Comparison of ENCODE assay signal across 8 cellular contexts in genomic region chr4:185005209-185005819, GRCh38. TPM values are rescaled to one million over a fixed set of nuclear protein-coding genes. Genes with fewer than 3 reads are reported as not detected.
DNase-seq lines count a peak whose midpoint lies in the region; ATAC-seq and TF ChIP-seq lines count a peak whose summit lies in the region.

No MANE protein-coding gene starts in this region.

- H3K9me3 Mint-ChIP-seq in CD4-positive, alpha-beta memory T cell: no peaks in the 10 kb centered on the region
- H3K9me3 Mint-ChIP-seq in endodermal cell: no peaks in the 10 kb centered on the region

- H3K27me3 ChIP-seq in CD4-positive, alpha-beta memory T cell (ENCODE audit: insufficient read depth, low read length): no peaks in the 10 kb centered on the region
- peaks cover 64% of the 10 kb centered on the region for H3K27me3 ChIP-seq in endodermal cell (ENCODE audit: control insufficient read depth, insufficient read depth, low read length, poor library complexity, severe bottlenecking)

- no peaks in the 10 kb centered on the region for H3K36me3 Mint-ChIP-seq in CD4-positive, alpha-beta memory T cell
- no peaks in the 10 kb centered on the region for H3K36me3 Mint-ChIP-seq in endodermal cell (ENCODE audit: low read depth)

- peak overlapping the region; percentile 30 to 72 (median 60) for H3K4me3 Mint-ChIP-seq in CD4-positive, alpha-beta memory T cell
- peak overlapping the region; percentile 41 for H3K4me3 Mint-ChIP-seq in endodermal cell

- peak; percentile 97 for TF ChIP-seq CTCF in endodermal cell (conservative IDR thresholded peaks at IDR 0.05)

- POLR2A ChIA-PET in CD4-positive, alpha-beta memory T cell (lab: Charles Lee; ENCODE audit: partially characterized antibody): no interaction called here

- H3K4me3 ChIP-seq in CD4-positive, alpha-beta memory T cell (ENCODE audit: low read length in 2 of 2): no peak overlapping the region
- H3K4me3 ChIP-seq in endodermal cell (ENCODE audit: low read length): no peak overlapping the region

- H3K36me3 ChIP-seq in CD4-positive, alpha-beta memory T cell (ENCODE audit: insufficient read depth, low read length): no peaks in the 10 kb centered on the region
- no peaks in the 10 kb centered on the region for H3K36me3 ChIP-seq in endodermal cell (ENCODE audit: control insufficient read depth, insufficient read depth, low read length)

- H3K27ac ChIP-seq in CD4-positive, alpha-beta memory T cell (ENCODE audit: low read depth, low read length): no peak overlapping the region
- H3K27ac ChIP-seq in endodermal cell (ENCODE audit: low read depth, low read length): no peak overlapping the region

- no peak overlapping the region for H3K9ac ChIP-seq in endodermal cell (ENCODE audit: extremely low read depth, low read length, poor library complexity, severe bottlenecking)

- H3K27ac Mint-ChIP-seq in CD4-positive, alpha-beta memory T cell: peak overlapping the region in 1 of 7 donors; percentile 6
- no peak overlapping the region for H3K27ac Mint-ChIP-seq in endodermal cell

- H3K27me3 Mint-ChIP-seq in CD4-positive, alpha-beta memory T cell: peaks cover 25 to 42% of the 10 kb centered on the region in 2 donors
- H3K27me3 Mint-ChIP-seq in endodermal cell (ENCODE audit: insufficient read depth): peaks cover 92% of the 10 kb centered on the region

- DNase-seq in CD4-positive, alpha-beta memory T cell: peak; percentile 62 to 67 (median 64)
- peak; percentile 74 for DNase-seq in HK-2 (ENCODE audit: unreplicated experiment)
- DNase-seq in NOMO-1 (lab: John Stamatoyannopoulos, UW; ENCODE audit: unreplicated experiment in 2 of 2): peak; percentile 57 to 77
- DNase-seq in activated CD8-positive, alpha-beta memory T cell treated with anti-CD3 and anti-CD28 coated beads for 24 hours: peak; percentile 89
- DNase-seq in endodermal cell: peak; percentile 94
- DNase-seq in midbrain (lab: John Stamatoyannopoulos, UW): peak; percentile 78
- DNase-seq in stimulated activated CD8-positive, alpha-beta memory T cell treated with anti-CD3 and anti-CD28 coated beads, Interleukin-15, amount 100 ng/mL, for 48 hours (ENCODE audit: low read depth in 2 of 2): peak; percentile 62 to 65

- H3K4me1 Mint-ChIP-seq in CD4-positive, alpha-beta memory T cell: peaks cover 4 to 12% (median 5%) of the 10 kb centered on the region in 4 donors
- peaks cover 3% of the 10 kb centered on the region for H3K4me1 Mint-ChIP-seq in endodermal cell

- WGBS in endodermal cell (ENCODE audit: insufficient coverage in 1 of 2, insufficient read length in 1 of 2), 2 experiments: 1 to 12% methylated on average over 14 to 22 of the region's 22 CpGs

- peaks cover 7% of the 10 kb centered on the region for H3K4me1 ChIP-seq in CD4-positive, alpha-beta memory T cell (ENCODE audit: insufficient read depth, low read length)
- H3K4me1 ChIP-seq in endodermal cell (ENCODE audit: control insufficient read depth, insufficient read depth, low read length): no peaks in the 10 kb centered on the region

- intact Hi-C loops in CD4-positive, alpha-beta memory T cell (cut with micrococcal nuclease): loop anchor here (1.0 to 2.0 kb wide), 6 partner anchors 91 to 741 kb away; partner anchors contain the start of genes CASP3 and PRIMPOL

- H3K9me3 ChIP-seq in CD4-positive, alpha-beta memory T cell (ENCODE audit: control insufficient read depth in 1 of 2, low read length in 2 of 2): no peaks in the 10 kb centered on the region
- no peaks in the 10 kb centered on the region for H3K9me3 ChIP-seq in endodermal cell (ENCODE audit: control insufficient read depth, low read length)

- CTCF ChIA-PET in CD4-positive, alpha-beta memory T cell (lab: Charles Lee; ENCODE audit: partially characterized antibody): interaction anchor here (0.6 to 2.1 kb wide), 19 partner anchors 9 to 741 kb away, joined by 3 to 9 read pairs (median 3); no protein-coding TSS in a partner anchor

- peak; percentile 86 for ATAC-seq in GM19455 (IDR thresholded peaks at IDR 0.05; ENCODE audit: unreplicated experiment)

RNA-seq across cellular contexts. Expression of gene HELT, which starts 13.0 kb away (rescaled TPM):
- total RNA-seq in CD4-positive, alpha-beta memory T cell: not detected
- polyA plus RNA-seq in CD4-positive, alpha-beta memory T cell: not detected
- not detected for total RNA-seq in endodermal cell
- polyA plus RNA-seq in endodermal cell (2013, experiment 1 of 2): not detected
- not detected for polyA plus RNA-seq in endodermal cell (2013, experiment 2 of 2)
